In the genomic region with DNA sequence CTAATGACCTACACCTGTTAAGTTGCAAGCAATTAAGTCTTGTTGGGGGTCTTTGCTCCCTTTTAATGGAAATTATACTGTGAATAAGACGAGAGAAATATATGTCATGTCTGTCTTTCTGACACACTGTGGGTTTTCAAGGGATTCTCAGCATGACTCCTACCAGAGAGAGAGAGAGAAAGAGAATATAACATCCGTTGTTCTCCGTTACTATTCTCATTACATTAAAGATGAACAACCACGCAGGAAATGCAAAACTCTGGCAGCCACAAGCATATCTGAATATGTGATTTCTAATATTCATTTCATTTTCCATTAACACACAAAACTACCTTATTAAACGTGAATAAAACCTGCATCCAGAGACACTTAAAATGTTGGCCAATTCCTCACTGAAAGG, we compare ENCODE assay signal across 9 cellular contexts.
DNase-seq lines count a peak whose midpoint lies in the region; ATAC-seq and TF ChIP-seq lines count a peak whose summit lies in the region.
"Had no signal": no experiment of that assay in that cellular context is flagged by ENCODE, and none has a peak within 500 bp of the region (broad histone marks: within the 10 kb centered on the region; RNA-seq: fewer than 3 reads in every experiment).

No MANE protein-coding gene starts in this region.

- no peak for TF ChIP-seq CTCF in A673 (conservative IDR thresholded peaks at IDR 0.05; ENCODE audit: low read depth, low read length)

- no peak overlapping the region for H3K27ac ChIP-seq in A673 (ENCODE audit: low read depth, low read length, poor library complexity, severe bottlenecking)

- CTCF ChIA-PET in A673 (lab: Charles Lee), result no interaction called here

- ATAC-seq in GM19023 (IDR thresholded peaks at IDR 0.05; ENCODE audit: unreplicated experiment), result peak; percentile 7

- peak overlapping the region; percentile 96 for H3K27ac Mint-ChIP-seq in T-helper 2 cell treated with Interferon-gamma antibody and Interleukin-4, amounts not matched to agents 5 μg/mL and 100 μg/mL, for 36 hours

- no peak for TF ChIP-seq POLR2A in erythroblast (IDR thresholded peaks at IDR 0.05; ENCODE audit: low read length)

- H3K9me3 Mint-ChIP-seq in T-helper 2 cell treated with Interferon-gamma antibody and Interleukin-4, amounts not matched to agents 5 μg/mL and 100 μg/mL, for 36 hours, result no peaks in the 10 kb centered on the region

- intact Hi-C loops in A673 (cut with micrococcal nuclease; ENCODE audit: unreplicated experiment), result no loop called here

- peaks cover 9% of the 10 kb centered on the region for H3K27me3 ChIP-seq in A673 (replicated peaks; ENCODE audit: insufficient read depth, low read depth, low read length, poor library complexity)

- H3K36me3 Mint-ChIP-seq in T-helper 2 cell treated with Interferon-gamma antibody and Interleukin-4, amounts not matched to agents 5 μg/mL and 100 μg/mL, for 36 hours (ENCODE audit: low read depth), result peaks cover 14% of the 10 kb centered on the region

- no peaks in the 10 kb centered on the region for H3K9me3 ChIP-seq in A673 (ENCODE audit: low read depth, low read length, poor library complexity, severe bottlenecking)

- H3K36me3 ChIP-seq in A673 (ENCODE audit: insufficient read depth, low read length, poor library complexity, severe bottlenecking), result no peaks in the 10 kb centered on the region

- no TSS peak for BruUV-seq in A673 (replicated peaks; lab: Mats Ljungman, UMichigan)

- POLR2A ChIA-PET in A673 (lab: Charles Lee; ENCODE audit: low non-redundant PET), result interaction anchor here (0.8 kb wide), 1 partner anchor 20 kb away, joined by 4 read pairs; no protein-coding TSS in a partner anchor

- peak overlapping the region; percentile 23 for H3K4me3 ChIP-seq in A673 (ENCODE audit: low read depth, low read length, poor library complexity, severe bottlenecking)

- peaks cover 14% of the 10 kb centered on the region for H3K4me1 ChIP-seq in A673 (ENCODE audit: insufficient read depth, low read length, poor library complexity, severe bottlenecking)

- H3K27me3 Mint-ChIP-seq in T-helper 2 cell treated with Interferon-gamma antibody and Interleukin-4, amounts not matched to agents 5 μg/mL and 100 μg/mL, for 36 hours (ENCODE audit: low read depth), result peaks cover 5% of the 10 kb centered on the region

- peaks cover 43% of the 10 kb centered on the region for H3K4me1 Mint-ChIP-seq in T-helper 2 cell treated with Interferon-gamma antibody and Interleukin-4, amounts not matched to agents 5 μg/mL and 100 μg/mL, for 36 hours (ENCODE audit: low read depth)

- H3K4me3 Mint-ChIP-seq in T-helper 2 cell treated with Interferon-gamma antibody and Interleukin-4, amounts not matched to agents 5 μg/mL and 100 μg/mL, for 36 hours, result peak overlapping the region; percentile 85

- in situ Hi-C loops in G401 (cut with HindIII; ENCODE audit: low sequenced_read_pairs), result no loop called here

- DNase-seq in A673 (ENCODE audit: low spot score) (peak; percentile 8), midbrain (lab: John Stamatoyannopoulos, UW) (peak; percentile 15), erythroblast (lab: John Stamatoyannopoulos, UW) (no peak), G401 (ENCODE audit: low spot score) (no peak), MV-4-11 (lab: John Stamatoyannopoulos, UW) (no peak)
- DNase-seq in T-helper 2 cell treated with Interferon-gamma antibody and Interleukin-4, amounts not matched to agents 5 μg/mL and 100 μg/mL, for 36 hours (ENCODE audit: low spot score), result no peak
- DNase-seq in stimulated activated CD4-positive, alpha-beta T cell treated with anti-CD3 and anti-CD28 coated beads, Interleukin-1b, Interleukin-23, amount 100 ng/mL, for 48 hours, result no peak
- DNase-seq: NCI-H510A treated with DMSO at 0.1 percent for 48 hours had no signal

Comparison
In these comparisons a context has a peak if more than half of its experiments do, and no peak if none do; other contexts are left out.
1. DNase-seq: peak in A673 (single experiment) and midbrain (single experiment); none in T-helper 2 cell treated with Interferon-gamma antibody and Interleukin-4, amounts not matched to agents 5 μg/mL and 100 μg/mL, for 36 hours (single experiment), erythroblast (0 of 2), G401 (single experiment), MV-4-11 (single experiment) and stimulated activated CD4-positive, alpha-beta T cell treated with anti-CD3 and anti-CD28 coated beads, Interleukin-1b, Interleukin-23, amount 100 ng/mL, for 48 hours (single experiment).